In the genomic region with DNA sequence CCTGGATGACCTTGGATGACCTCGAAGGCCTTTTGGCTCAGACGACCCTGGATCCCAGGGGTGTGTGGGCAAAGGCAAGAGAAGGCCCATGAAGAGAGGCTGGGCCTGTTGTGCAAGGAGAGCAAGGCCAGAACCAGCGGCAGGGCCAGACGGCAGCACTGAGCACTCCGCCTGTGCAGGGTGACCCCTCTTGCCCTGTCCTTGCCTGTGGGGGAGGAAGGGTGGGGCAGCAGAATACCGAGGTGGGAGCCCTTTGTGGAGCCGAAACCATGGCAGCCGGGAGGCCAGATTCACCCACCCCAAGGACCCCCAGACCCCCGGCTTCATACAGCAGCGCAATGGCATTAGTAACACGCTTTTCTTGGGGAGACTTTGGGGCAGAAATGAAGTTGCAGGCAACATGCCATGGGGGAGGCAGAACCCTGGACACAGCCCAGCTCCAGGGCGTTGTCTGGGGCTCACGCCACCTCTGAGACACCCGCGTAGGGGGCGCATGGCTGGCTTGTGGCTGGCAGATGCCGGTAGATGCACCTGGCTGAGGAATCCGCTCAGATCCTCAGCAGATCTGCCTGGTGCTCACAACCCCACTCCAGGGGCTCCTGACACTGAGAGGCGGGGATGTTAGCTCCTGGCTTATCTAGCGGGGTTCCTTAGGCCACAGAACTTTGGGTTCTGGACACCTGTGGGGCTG, we compare ENCODE assay signal across 13 cellular contexts.
DNase-seq lines count a peak whose midpoint lies in the region; ATAC-seq, FAIRE-seq and TF ChIP-seq lines count a peak whose summit lies in the region.
"Had no signal": no experiment of that assay in that cellular context is flagged by ENCODE, and none has a peak within 500 bp of the region (broad histone marks: within the 10 kb centered on the region; RNA-seq: fewer than 3 reads in every experiment).

No MANE protein-coding gene starts in this region.

- H3K79me2 ChIP-seq in osteoblast (ENCODE audit: insufficient read depth, low read length): no peaks in the 10 kb centered on the region

- H2AFZ ChIP-seq in osteoblast (ENCODE audit: low read length): no peak overlapping the region
- H2AFZ ChIP-seq: PC-9 had no signal

- no peaks in the 10 kb centered on the region for H3K4me1 ChIP-seq in kidney (ENCODE audit: control insufficient read depth in 1 of 2, insufficient read depth in 1 of 2, low read depth in 1 of 2, low read length in 2 of 2)
- H3K4me1 ChIP-seq in osteoblast (ENCODE audit: insufficient read depth, low read length): no peaks in the 10 kb centered on the region

- no peak overlapping the region for H3K4me2 ChIP-seq in osteoblast (ENCODE audit: insufficient read depth, low read length)
- H3K4me2 ChIP-seq: BLaER1 treated with 17β-estradiol and CSF1 and Interleukin-3, amounts not matched to agents 10 nM and 100 nM; PC-9 had no signal

- ATAC-seq in natural killer cell treated with Interleukin-12 subunit alpha and Interleukin-12 subunit beta and Interleukin-15 and Interleukin-18, amount 100 ng/mL, for 72 hours: no peak
- ATAC-seq in natural killer cell: no peak

- H3K27ac ChIP-seq in kidney (ENCODE audit: low read depth in 2 of 2, low read length in 2 of 2): no peak overlapping the region
- no peak overlapping the region for H3K27ac ChIP-seq in osteoblast (ENCODE audit: low read depth, low read length)
- H3K27ac ChIP-seq: BLaER1 treated with 17β-estradiol and CSF1 and Interleukin-3, amounts not matched to agents 10 nM and 100 nM; PC-9 had no signal

- TF ChIP-seq CTCF in natural killer cell (IDR thresholded peaks at IDR 0.05) (no peak), kidney (IDR thresholded peaks at IDR 0.05; ENCODE audit: borderline replicate concordance, extremely low read depth, insufficient read depth) (no peak), osteoblast (IDR thresholded peaks at IDR 0.05; ENCODE audit: extremely low read depth, low read depth, low read length) (no peak)

- intact Hi-C loops in natural killer cell (cut with micrococcal nuclease): no loop called here
- intact Hi-C loops in kidney (cut with DNase I): no loop called here

- H3K27me3 Mint-ChIP-seq in natural killer cell treated with Interleukin-12 subunit alpha and Interleukin-12 subunit beta and Interleukin-15 and Interleukin-18, amount 100 ng/mL, for 72 hours: peaks cover 0 to 2% of the 10 kb centered on the region in 2 donors
- peaks cover 0 to 2% of the 10 kb centered on the region in 2 donors for H3K27me3 Mint-ChIP-seq in natural killer cell (ENCODE audit: low read depth in 2 of 2)

- peak; percentile 37 for DNase-seq in natural killer cell treated with Interleukin-12 subunit alpha and Interleukin-12 subunit beta and Interleukin-15 and Interleukin-18, amount 100 ng/mL, for 72 hours (ENCODE audit: low spot score)
- DNase-seq in natural killer cell (no peak), kidney (peak; percentile 62), osteoblast (ENCODE audit: insufficient read length, low spot score, missing footprints) (peak; percentile 82), NCI-H2227 treated with DMSO at 0.1 percent for 48 hours (lab: John Stamatoyannopoulos, UW) (no peak), NCI-H446 (lab: John Stamatoyannopoulos, UW) (no peak), NCI-H187 (lab: John Stamatoyannopoulos, UW) (no peak), DMS153 (lab: John Stamatoyannopoulos, UW) (no peak)
- DNase-seq: NCI-H1417, NCI-H748 treated with DMSO at 0.1 percent for 48 hours, PC-9, SHP77 had no signal

- no peaks in the 10 kb centered on the region for H3K9me3 Mint-ChIP-seq in natural killer cell treated with Interleukin-12 subunit alpha and Interleukin-12 subunit beta and Interleukin-15 and Interleukin-18, amount 100 ng/mL, for 72 hours
- no peaks in the 10 kb centered on the region for H3K9me3 Mint-ChIP-seq in natural killer cell

- no peak overlapping the region for H3K9ac ChIP-seq in kidney (ENCODE audit: low read length in 2 of 2)
- H3K9ac ChIP-seq: BLaER1 treated with 17β-estradiol and CSF1 and Interleukin-3, amounts not matched to agents 10 nM and 100 nM had no signal

- no peak for FAIRE-seq in kidney (lab: Jason Lieb, UNC)

- no peaks in the 10 kb centered on the region for H3K36me3 Mint-ChIP-seq in natural killer cell treated with Interleukin-12 subunit alpha and Interleukin-12 subunit beta and Interleukin-15 and Interleukin-18, amount 100 ng/mL, for 72 hours
- H3K36me3 Mint-ChIP-seq in natural killer cell: no peaks in the 10 kb centered on the region

- no peaks in the 10 kb centered on the region for H3K9me3 ChIP-seq in kidney (ENCODE audit: control insufficient read depth in 1 of 2, low read length in 2 of 2)
- no peaks in the 10 kb centered on the region for H3K9me3 ChIP-seq in osteoblast (ENCODE audit: low read depth, low read length)
- H3K9me3 ChIP-seq: BLaER1 treated with 17β-estradiol and CSF1 and Interleukin-3, amounts not matched to agents 10 nM and 100 nM had no signal

- H3K27me3 ChIP-seq in osteoblast (ENCODE audit: insufficient read depth, low read length): no peaks in the 10 kb centered on the region

- H3K36me3 ChIP-seq in kidney (ENCODE audit: control insufficient read depth in 1 of 2, insufficient read depth in 2 of 2, low read length in 2 of 2) (no peaks in the 10 kb centered on the region), osteoblast (ENCODE audit: insufficient read depth, low read length) (no peaks in the 10 kb centered on the region)
- H3K36me3 ChIP-seq: BLaER1 treated with 17β-estradiol and CSF1 and Interleukin-3, amounts not matched to agents 10 nM and 100 nM had no signal

- H3K4me3 ChIP-seq in kidney (ENCODE audit: low read length in 2 of 2): peak overlapping the region in 1 of 2 donors; percentile 29
- no peak overlapping the region for H3K4me3 ChIP-seq in osteoblast (ENCODE audit: insufficient read depth, low read length)
- H3K4me3 ChIP-seq: BLaER1 treated with 17β-estradiol and CSF1 and Interleukin-3, amounts not matched to agents 10 nM and 100 nM; PC-9 had no signal

- no peak overlapping the region for H3K4me3 Mint-ChIP-seq in natural killer cell treated with Interleukin-12 subunit alpha and Interleukin-12 subunit beta and Interleukin-15 and Interleukin-18, amount 100 ng/mL, for 72 hours
- H3K4me3 Mint-ChIP-seq in natural killer cell: no peak overlapping the region

- H3K27ac Mint-ChIP-seq in natural killer cell treated with Interleukin-12 subunit alpha and Interleukin-12 subunit beta and Interleukin-15 and Interleukin-18, amount 100 ng/mL, for 72 hours: no peak overlapping the region
- H3K27ac Mint-ChIP-seq in natural killer cell: no peak overlapping the region

- H3K4me1 Mint-ChIP-seq in natural killer cell treated with Interleukin-12 subunit alpha and Interleukin-12 subunit beta and Interleukin-15 and Interleukin-18, amount 100 ng/mL, for 72 hours (ENCODE audit: low read depth in 2 of 2): peaks cover 6% of the 10 kb centered on the region in 2 donors
- H3K4me1 Mint-ChIP-seq in natural killer cell: peaks cover 0 to 12% of the 10 kb centered on the region in 2 donors

- no peaks in the 10 kb centered on the region for H4K20me1 ChIP-seq in osteoblast (ENCODE audit: insufficient read depth, low read length)

Comparison
In these comparisons a context has a peak if more than half of its experiments do, and no peak if none do; other contexts are left out.
1. DNase-seq: peak in natural killer cell treated with Interleukin-12 subunit alpha and Interleukin-12 subunit beta and Interleukin-15 and Interleukin-18, amount 100 ng/mL, for 72 hours (single experiment), kidney (single experiment) and osteoblast (single experiment); none in natural killer cell (single experiment), NCI-H2227 treated with DMSO at 0.1 percent for 48 hours (single experiment), NCI-H446 (0 of 2), NCI-H187 (0 of 2) and DMS153 (single experiment).